10 cellular contexts compared by ENCODE assay signal in genomic region chr1:21344098-21344749, GRCh38. TPM values are rescaled to one million over a fixed set of nuclear protein-coding genes. Genes with fewer than 3 reads are reported as not detected.
DNase-seq lines count a peak whose midpoint lies in the region; ATAC-seq and TF ChIP-seq lines count a peak whose summit lies in the region.
"Had no signal": no experiment of that assay in that cellular context is flagged by ENCODE, and none has a peak within 500 bp of the region (broad histone marks: within the 10 kb centered on the region; RNA-seq: fewer than 3 reads in every experiment).

No MANE protein-coding gene starts in this region.

- peak overlapping the region; percentile 82 to 91 (median 87) for H3K27ac ChIP-seq in upper lobe of left lung

- H3K4me1 Mint-ChIP-seq in activated naive CD4-positive, alpha-beta T cell treated with anti-CD3 and anti-CD28 coated beads, Interleukin-2, amount 10 ng/mL, durations not matched to agents 7 days and 5 days: peaks cover 47% of the 10 kb centered on the region
- H3K4me1 Mint-ChIP-seq in memory B cell: peaks cover 44% of the 10 kb centered on the region

- CTCF ChIA-PET in activated naive CD4-positive, alpha-beta T cell treated with anti-CD3 and anti-CD28 coated beads, Interleukin-2, amount 10 ng/mL, durations not matched to agents 7 days and 5 days (lab: Charles Lee): interaction anchor here (1.2 to 2.3 kb wide), 6 partner anchors 9 to 111 kb away, joined by 3 to 12 read pairs (median 4); partner anchors contain the start of gene ECE1

- 57% methylated on average over 11 to 14 of the region's 14 CpGs for WGBS in upper lobe of left lung, 2 donors

- peak overlapping the region; percentile 87 for H3K4me3 Mint-ChIP-seq in activated naive CD4-positive, alpha-beta T cell treated with anti-CD3 and anti-CD28 coated beads, Interleukin-2, amount 10 ng/mL, durations not matched to agents 7 days and 5 days
- H3K4me3 Mint-ChIP-seq in memory B cell: peak overlapping the region; percentile 84

- DNase-seq in activated naive CD4-positive, alpha-beta T cell treated with anti-CD3 and anti-CD28 coated beads, Interleukin-2, amount 10 ng/mL, durations not matched to agents 7 days and 5 days: no peak
- DNase-seq in activated naive CD4-positive, alpha-beta T cell treated with Interleukin-2 at 50 U/mL for 16 hours: no peak
- DNase-seq in astrocyte of the cerebellum (ENCODE audit: low read depth) (no peak), memory B cell (ENCODE audit: low spot score in 2 of 2) (no peak), upper lobe of left lung (no peak), NK-92 (lab: John Stamatoyannopoulos, UW; ENCODE audit: unreplicated experiment) (no peak), NCI-H345 (lab: John Stamatoyannopoulos, UW) (no peak)
- DNase-seq: islet precursor cell, NCI-H774 had no signal

- H3K27me3 ChIP-seq in upper lobe of left lung: no peaks in the 10 kb centered on the region

- H3K4me3 ChIP-seq in astrocyte of the cerebellum (ENCODE audit: low read depth, low read length) (peak overlapping the region; percentile 62), upper lobe of left lung (peak overlapping the region; percentile 71 to 90 (median 82))

- no peaks in the 10 kb centered on the region for H3K9me3 Mint-ChIP-seq in activated naive CD4-positive, alpha-beta T cell treated with anti-CD3 and anti-CD28 coated beads, Interleukin-2, amount 10 ng/mL, durations not matched to agents 7 days and 5 days
- H3K9me3 Mint-ChIP-seq in memory B cell: no peaks in the 10 kb centered on the region

- no peak for TF ChIP-seq CTCF in astrocyte of the cerebellum (IDR thresholded peaks at IDR 0.05; ENCODE audit: low read depth, low read length, missing control alignments)
- no peak for TF ChIP-seq CTCF in upper lobe of left lung (IDR thresholded peaks at IDR 0.05)

- TF ChIP-seq POLR2A in upper lobe of left lung (IDR thresholded peaks at IDR 0.05): no peak

- H3K27me3 Mint-ChIP-seq in activated naive CD4-positive, alpha-beta T cell treated with anti-CD3 and anti-CD28 coated beads, Interleukin-2, amount 10 ng/mL, durations not matched to agents 7 days and 5 days: no peaks in the 10 kb centered on the region
- no peaks in the 10 kb centered on the region for H3K27me3 Mint-ChIP-seq in memory B cell

- no peak for TF ChIP-seq EP300 in upper lobe of left lung (IDR thresholded peaks at IDR 0.05)

- H3K4me1 ChIP-seq in upper lobe of left lung: peaks cover 43 to 68% (median 55%) of the 10 kb centered on the region in 4 donors

- in situ Hi-C loops in astrocyte of the cerebellum (cut with HindIII; ENCODE audit: low sequenced_read_pairs): no loop called here

- ATAC-seq in memory B cell (ENCODE audit: low read depth) (no peak), upper lobe of left lung (ENCODE audit: low FRiP score in 2 of 2) (no peak), HG03095 (IDR thresholded peaks at IDR 0.05; ENCODE audit: unreplicated experiment) (no peak)

- no peaks in the 10 kb centered on the region for H3K9me3 ChIP-seq in upper lobe of left lung

- peak overlapping the region; percentile 89 for H3K27ac Mint-ChIP-seq in activated naive CD4-positive, alpha-beta T cell treated with anti-CD3 and anti-CD28 coated beads, Interleukin-2, amount 10 ng/mL, durations not matched to agents 7 days and 5 days
- H3K27ac Mint-ChIP-seq in memory B cell: peak overlapping the region; percentile 89

- peaks cover 0 to 4% (median 0%) of the 10 kb centered on the region in 4 donors for H3K36me3 ChIP-seq in upper lobe of left lung

- H3K36me3 Mint-ChIP-seq in activated naive CD4-positive, alpha-beta T cell treated with anti-CD3 and anti-CD28 coated beads, Interleukin-2, amount 10 ng/mL, durations not matched to agents 7 days and 5 days: peaks cover 10% of the 10 kb centered on the region
- H3K36me3 Mint-ChIP-seq in memory B cell: peaks cover 4% of the 10 kb centered on the region

RNA-seq across cellular contexts. Expression of gene ECE1, which starts 54.0 kb away (rescaled TPM):
- total RNA-seq in upper lobe of left lung: 100 to 1,000 TPM in 1 of 6 donors, 10 to 100 TPM in 5; 55.8 to 120 (median 74.8) TPM
